In genomic region chr13:21812192-21812626, GRCh38 we compare ENCODE assay signal across 14 cellular contexts.
DNase-seq lines count a peak whose midpoint lies in the region; TF ChIP-seq lines count a peak whose summit lies in the region.
"Had no signal": no experiment of that assay in that cellular context is flagged by ENCODE, and none has a peak within 500 bp of the region (broad histone marks: within the 10 kb centered on the region; RNA-seq: fewer than 3 reads in every experiment).

No MANE protein-coding gene starts in this region.

- H4K20me1 ChIP-seq in GM23248 (ENCODE audit: insufficient read depth) = no peaks in the 10 kb centered on the region

- H3F3A ChIP-seq in GM23248 (ENCODE audit: insufficient read depth) = no peaks in the 10 kb centered on the region

- no peak overlapping the region for H2AFZ ChIP-seq in GM23248

- TF ChIP-seq CTCF in kidney epithelial cell (IDR thresholded peaks at IDR 0.05; ENCODE audit: insufficient read depth, low read length, poor library complexity, severe bottlenecking) = no peak

- H3K4me3 ChIP-seq in kidney epithelial cell (ENCODE audit: low read depth, low read length) (no peak overlapping the region), GM23248 (no peak overlapping the region)
- H3K4me3 ChIP-seq: Peyer's patch, right atrium auricular region, suprapubic skin had no signal

- H3K36me3 ChIP-seq in kidney epithelial cell (ENCODE audit: control insufficient read depth, insufficient read depth, low read length) (no peaks in the 10 kb centered on the region), GM23248 (ENCODE audit: low read depth) (no peaks in the 10 kb centered on the region)
- H3K36me3 ChIP-seq: Peyer's patch, right atrium auricular region, suprapubic skin had no signal

- H3K9me3 ChIP-seq in GM23248 (ENCODE audit: low read depth) = no peaks in the 10 kb centered on the region
- H3K9me3 ChIP-seq: Peyer's patch, right atrium auricular region, suprapubic skin had no signal

- H3K27ac ChIP-seq in GM23248 = no peak overlapping the region
- H3K27ac ChIP-seq: Peyer's patch, right atrium auricular region, suprapubic skin, VCaP had no signal

- no peaks in the 10 kb centered on the region for H3K4me1 ChIP-seq in GM23248 (ENCODE audit: insufficient read depth)
- H3K4me1 ChIP-seq: right atrium auricular region, suprapubic skin had no signal

- in situ Hi-C loops in KBM-7 (cut with MboI; ENCODE audit: low pct_unique_long_range_greater_than_20kb, low sequenced_read_pairs) (no loop called here), GM23248 (cut with MboI) (no loop called here)

- no peak overlapping the region for H3K9ac ChIP-seq in GM23248

- WGBS in GM23248 (ENCODE audit: low coverage in 1 of 2, low lambda C conversion rate in 2 of 2, missing lambda C conversion rate in 2 of 2), 2 experiments = 21 to 25% methylated on average over 12 of the region's 12 CpGs

- H3K27me3 ChIP-seq in kidney epithelial cell (ENCODE audit: control insufficient read depth, insufficient read depth, low read length) (peaks cover 2% of the 10 kb centered on the region), GM23248 (replicated peaks; ENCODE audit: insufficient read depth) (no peaks in the 10 kb centered on the region)
- H3K27me3 ChIP-seq: Peyer's patch, right atrium auricular region had no signal

- no peak overlapping the region for H3K4me2 ChIP-seq in GM23248 (ENCODE audit: unreplicated experiment)

- no peaks in the 10 kb centered on the region for H3K79me2 ChIP-seq in GM23248 (ENCODE audit: insufficient read depth)

- DNase-seq in COR-L47 (lab: John Stamatoyannopoulos, UW) (peak; percentile 86), KBM-7 (peak; percentile 5), NCI-H748 treated with DMSO at 0.1 percent for 48 hours (lab: John Stamatoyannopoulos, UW) (peak; percentile 39), kidney epithelial cell (ENCODE audit: low read depth) (peak; percentile 23), GM23248 (no peak), HK-2 (ENCODE audit: unreplicated experiment) (no peak), islet precursor cell (no peak), cerebellar nuclear complex (lab: John Stamatoyannopoulos, UW) (no peak)
- DNase-seq: amniotic stem cell, NCI-H774, Peyer's patch had no signal

- no peaks in the 10 kb centered on the region for H3K9me2 ChIP-seq in GM23248 (ENCODE audit: insufficient read depth)

Comparison
In these comparisons a context has a peak if more than half of its experiments do, and no peak if none do; other contexts are left out.
1. DNase-seq: peak in COR-L47 (single experiment), KBM-7 (single experiment), NCI-H748 treated with DMSO at 0.1 percent for 48 hours (single experiment) and kidney epithelial cell (single experiment); none in GM23248 (single experiment), HK-2 (single experiment), islet precursor cell (single experiment) and cerebellar nuclear complex (0 of 2).